Comparison of ENCODE assay signal across 8 cellular contexts in the genomic region with DNA sequence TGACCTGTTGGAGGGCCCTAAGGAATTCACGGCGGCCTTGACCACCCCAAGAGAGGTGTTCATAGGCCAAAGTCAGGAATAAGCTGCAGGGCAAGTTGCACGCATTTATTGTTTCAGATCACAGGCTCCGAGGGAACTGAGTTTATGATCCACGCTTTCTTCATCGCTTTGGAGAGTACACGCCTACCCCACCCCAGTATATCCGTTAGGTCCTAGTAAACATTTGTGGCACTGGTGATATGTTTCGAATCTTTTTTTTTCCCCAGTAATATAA. TPM values are rescaled to one million over a fixed set of nuclear protein-coding genes. Genes with fewer than 3 reads are reported as not detected.
DNase-seq lines count a peak whose midpoint lies in the region; ATAC-seq and TF ChIP-seq lines count a peak whose summit lies in the region.

No MANE protein-coding gene starts in this region.

- H3K36me3 ChIP-seq in DND-41 (ENCODE audit: insufficient read depth, low read length) (peaks cover 47% of the 10 kb centered on the region), OCI-LY3 (replicated peaks; ENCODE audit: low read depth, low read length) (peaks cover 28% of the 10 kb centered on the region), endocrine pancreas (ENCODE audit: control insufficient read depth, insufficient read depth, low read length) (peaks cover 5% of the 10 kb centered on the region), neutrophil (peaks cover 26% of the 10 kb centered on the region)

- H3K9me3 ChIP-seq in DND-41 (ENCODE audit: insufficient read depth, low read length, severe bottlenecking) (no peaks in the 10 kb centered on the region), OCI-LY3 (ENCODE audit: insufficient read depth, low read length) (no peaks in the 10 kb centered on the region), endocrine pancreas (ENCODE audit: control insufficient read depth, low read length) (no peaks in the 10 kb centered on the region), neutrophil (no peaks in the 10 kb centered on the region)

- H3K4me2 ChIP-seq in DND-41 (ENCODE audit: insufficient read depth, low read length), result peak overlapping the region; percentile 85
- peak overlapping the region; percentile 82 for H3K4me2 ChIP-seq in OCI-LY3 (ENCODE audit: low read length)

- ATAC-seq in DND-41 (ENCODE audit: insufficient read depth, low read depth) (no peak), omental fat pad (ENCODE audit: low FRiP score) (no peak), HG03432 (IDR thresholded peaks at IDR 0.05; ENCODE audit: unreplicated experiment) (no peak)

- H4K20me1 ChIP-seq in DND-41 (ENCODE audit: insufficient read depth, low read length) (peaks cover 16% of the 10 kb centered on the region), OCI-LY3 (ENCODE audit: insufficient read depth, low read length) (no peaks in the 10 kb centered on the region)

- H3K9ac ChIP-seq in DND-41 (ENCODE audit: low read depth, low read length) (peak overlapping the region; percentile 92), OCI-LY3 (ENCODE audit: low read length) (peak overlapping the region; percentile 95), endocrine pancreas (ENCODE audit: control insufficient read depth, insufficient read depth, low read length) (peak overlapping the region; percentile 92)

- H3K79me2 ChIP-seq in DND-41 (ENCODE audit: insufficient read depth, low read length) (peaks cover 82% of the 10 kb centered on the region), OCI-LY3 (ENCODE audit: low read length) (peaks cover 63% of the 10 kb centered on the region)

- H3K4me1 ChIP-seq in DND-41 (ENCODE audit: insufficient read depth, low read length) (peaks cover 36% of the 10 kb centered on the region), OCI-LY3 (ENCODE audit: low read length) (peaks cover 11% of the 10 kb centered on the region), endocrine pancreas (ENCODE audit: control insufficient read depth, insufficient read depth, low read length) (no peaks in the 10 kb centered on the region), neutrophil (ENCODE audit: control insufficient read depth in 1 of 2, insufficient read depth in 1 of 2, low read depth in 1 of 2, low read length in 1 of 2) (peaks cover 14 to 16% of the 10 kb centered on the region in 2 experiments)

- peak overlapping the region; percentile 87 for H3K27ac ChIP-seq in DND-41 (ENCODE audit: low read length)
- peak overlapping the region; percentile 74 for H3K27ac ChIP-seq in OCI-LY3 (ENCODE audit: low read length)
- H3K27ac ChIP-seq in neutrophil, result peak overlapping the region; percentile 77

- no peaks in the 10 kb centered on the region for H3K27me3 ChIP-seq in DND-41 (ENCODE audit: insufficient read depth, low read length, poor library complexity)
- H3K27me3 ChIP-seq in OCI-LY3 (ENCODE audit: low read depth, low read length), result no peaks in the 10 kb centered on the region
- H3K27me3 ChIP-seq in endocrine pancreas (ENCODE audit: control insufficient read depth, insufficient read depth, low read length), result no peaks in the 10 kb centered on the region
- H3K27me3 ChIP-seq in neutrophil, result no peaks in the 10 kb centered on the region

- TF ChIP-seq CTCF in DND-41 (IDR thresholded peaks at IDR 0.05; ENCODE audit: borderline replicate concordance, extremely low read depth, low read length, poor library complexity, severe bottlenecking) (no peak), OCI-LY3 (IDR thresholded peaks at IDR 0.05; ENCODE audit: low read depth, low read length) (no peak), neutrophil (IDR thresholded peaks at IDR 0.05) (no peak), omental fat pad (IDR thresholded peaks at IDR 0.05) (no peak)

- H2AFZ ChIP-seq in DND-41 (ENCODE audit: low read depth, low read length) (peak overlapping the region; percentile 72; the same call in 1 of the 2 replicates), OCI-LY3 (ENCODE audit: low read depth, low read length) (no peak overlapping the region)

- no peak for DNase-seq in DND-41
- DNase-seq in islet precursor cell, result no peak
- DNase-seq in omental fat pad (ENCODE audit: low spot score), result no peak
- no peak for DNase-seq in NCI-H1694 treated with DMSO at 0.1 percent for 48 hours (lab: John Stamatoyannopoulos, UW)

- H3K4me3 ChIP-seq in DND-41 (ENCODE audit: low read depth in 1 of 2, low read length in 2 of 2) (peak overlapping the region; percentile 37 to 63; a peak in 3 of 4 replicates), OCI-LY3 (ENCODE audit: low read length) (peak overlapping the region; percentile 96), endocrine pancreas (ENCODE audit: control insufficient read depth, insufficient read depth, low read length) (peak overlapping the region; percentile 86), neutrophil (ENCODE audit: low read depth in 1 of 2, low read length in 1 of 2) (peak overlapping the region; percentile 81 to 88)

RNA-seq across cellular contexts. Expression of a gene that starts 0.8 kb away (rescaled TPM):
- total RNA-seq in omental fat pad, result 100 to 1,000 TPM; 108 to 166 (median 128) TPM

RNA-seq across cellular contexts. Expression of a gene that starts 7.5 kb away (rescaled TPM):
- total RNA-seq in omental fat pad, result 10 to 100 TPM; 11.9 to 27.7 (median 17.2) TPM

RNA-seq across cellular contexts. Expression of a gene that starts 19.4 kb away (rescaled TPM):
- 10 to 100 TPM; 18.3 to 42.9 (median 33.3) TPM for total RNA-seq in omental fat pad

RNA-seq across cellular contexts. Expression of a gene that starts 19.5 kb away (rescaled TPM):
- total RNA-seq in omental fat pad, result 10 to 100 TPM in 1 of 4 donors, 1 to 10 TPM in 3; 2.8 to 18.4 (median 7.0) TPM

RNA-seq across cellular contexts. Expression of a gene that starts 23.8 kb away (rescaled TPM):
- total RNA-seq in omental fat pad, result 10 to 100 TPM; 18.8 to 40.7 (median 23.2) TPM
